In the genomic region with DNA sequence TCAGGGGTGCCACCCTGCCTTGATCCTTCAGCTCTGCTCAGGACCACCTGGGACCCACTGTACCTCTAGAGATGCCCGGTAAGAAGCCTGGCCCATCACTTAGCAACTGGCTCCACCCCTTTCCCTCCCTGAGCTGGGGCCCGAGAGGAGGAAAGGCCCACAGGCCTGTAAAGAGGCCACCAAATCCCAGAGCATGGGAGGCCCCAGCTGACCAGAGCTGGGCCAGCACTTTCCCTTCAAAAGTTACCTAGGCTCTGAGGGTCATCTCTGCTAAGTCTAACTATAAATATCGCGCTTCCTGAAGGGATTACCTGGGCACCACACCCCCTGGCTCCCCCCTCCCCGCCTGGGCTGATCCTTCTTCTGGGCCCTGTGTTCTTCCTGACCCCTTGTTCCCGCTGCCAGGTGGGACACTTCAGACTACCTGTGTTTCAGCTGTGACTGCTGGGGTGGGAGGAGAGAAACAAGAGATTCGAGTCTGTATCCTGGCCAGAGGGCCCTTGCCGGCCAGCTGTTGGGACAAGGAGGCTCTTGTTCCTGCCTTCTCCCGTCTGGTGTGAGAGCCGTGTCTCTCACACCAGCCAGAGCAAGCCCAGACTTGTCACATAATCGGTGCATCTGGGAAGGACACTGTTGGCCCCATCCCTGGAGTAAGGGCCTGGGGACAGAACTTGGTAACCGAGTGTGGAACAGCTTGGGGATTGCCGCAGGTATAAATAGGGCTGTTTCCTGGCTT, we compare ENCODE assay signal across 12 cellular contexts. TPM values are rescaled to one million over a fixed set of nuclear protein-coding genes. Genes with fewer than 3 reads are reported as not detected.
DNase-seq lines count a peak whose midpoint lies in the region; ATAC-seq, FAIRE-seq and TF ChIP-seq lines count a peak whose summit lies in the region.
"Had no signal": no experiment of that assay in that cellular context is flagged by ENCODE, and none has a peak within 500 bp of the region (broad histone marks: within the 10 kb centered on the region; RNA-seq: fewer than 3 reads in every experiment).

No MANE protein-coding gene starts in this region.

- H3K4me3 Mint-ChIP-seq in endodermal cell: no peak overlapping the region
- no peak overlapping the region for H3K4me3 Mint-ChIP-seq in stimulated activated naive CD8-positive, alpha-beta T cell treated with anti-CD3 and anti-CD28 coated beads, Interleukin-15, amount 100 ng/mL, for 72 hours
- H3K4me3 Mint-ChIP-seq: effector memory CD8-positive, alpha-beta T cell had no signal

- no peak for TF ChIP-seq POLR2A in upper lobe of left lung (IDR thresholded peaks at IDR 0.05)

- no peak for FAIRE-seq in urothelium cell line (lab: Jason Lieb, UNC)

- peaks cover 5% of the 10 kb centered on the region for H3K4me1 ChIP-seq in endodermal cell (ENCODE audit: control insufficient read depth, insufficient read depth, low read length)
- peaks cover 9% of the 10 kb centered on the region for H3K4me1 ChIP-seq in mucosa of stomach (ENCODE audit: control insufficient read depth, insufficient read depth, low read length)
- peaks cover 2 to 28% (median 12%) of the 10 kb centered on the region in 4 donors for H3K4me1 ChIP-seq in upper lobe of left lung

- TF ChIP-seq EP300 in upper lobe of left lung (IDR thresholded peaks at IDR 0.05): no peak

- TF ChIP-seq CTCF in endodermal cell (conservative IDR thresholded peaks at IDR 0.05) (no peak), upper lobe of left lung (IDR thresholded peaks at IDR 0.05) (no peak)

- H3K9me3 ChIP-seq in endodermal cell (ENCODE audit: control insufficient read depth, low read length) (peaks cover 4% of the 10 kb centered on the region), mucosa of stomach (ENCODE audit: control insufficient read depth, low read length) (no peaks in the 10 kb centered on the region), upper lobe of left lung (no peaks in the 10 kb centered on the region)

- H3K36me3 ChIP-seq in endodermal cell (ENCODE audit: control insufficient read depth, insufficient read depth, low read length) (no peaks in the 10 kb centered on the region), mucosa of stomach (ENCODE audit: control insufficient read depth, insufficient read depth, low read length) (no peaks in the 10 kb centered on the region), upper lobe of left lung (no peaks in the 10 kb centered on the region)

- WGBS in endodermal cell (ENCODE audit: insufficient coverage in 1 of 2, insufficient read length in 1 of 2), 2 experiments: 70 to 72% methylated on average over 5 to 13 of the region's 13 CpGs
- 65 to 66% methylated on average over 9 to 13 of the region's 13 CpGs for WGBS in upper lobe of left lung, 2 donors

- peak overlapping the region; percentile 77 for H3K27ac Mint-ChIP-seq in endodermal cell
- no peak overlapping the region for H3K27ac Mint-ChIP-seq in stimulated activated naive CD8-positive, alpha-beta T cell treated with anti-CD3 and anti-CD28 coated beads, Interleukin-15, amount 100 ng/mL, for 72 hours
- H3K27ac Mint-ChIP-seq: effector memory CD8-positive, alpha-beta T cell had no signal

- H3K27me3 Mint-ChIP-seq in endodermal cell (ENCODE audit: insufficient read depth): no peaks in the 10 kb centered on the region
- H3K27me3 Mint-ChIP-seq in stimulated activated naive CD8-positive, alpha-beta T cell treated with anti-CD3 and anti-CD28 coated beads, Interleukin-15, amount 100 ng/mL, for 72 hours: no peaks in the 10 kb centered on the region

- ATAC-seq in upper lobe of left lung (ENCODE audit: low FRiP score in 2 of 2): no peak
- ATAC-seq in stimulated activated naive CD8-positive, alpha-beta T cell treated with anti-CD3 and anti-CD28 coated beads, Interleukin-15, amount 100 ng/mL, for 72 hours: no peak
- ATAC-seq: effector memory CD8-positive, alpha-beta T cell had no signal

- H3K9ac ChIP-seq in endodermal cell (ENCODE audit: extremely low read depth, low read length, poor library complexity, severe bottlenecking) (no peak overlapping the region), mucosa of stomach (ENCODE audit: low read length) (peak overlapping the region; percentile 2)

- H3K9me3 Mint-ChIP-seq in endodermal cell: peaks cover 2% of the 10 kb centered on the region
- no peaks in the 10 kb centered on the region for H3K9me3 Mint-ChIP-seq in stimulated activated naive CD8-positive, alpha-beta T cell treated with anti-CD3 and anti-CD28 coated beads, Interleukin-15, amount 100 ng/mL, for 72 hours
- H3K9me3 Mint-ChIP-seq: effector memory CD8-positive, alpha-beta T cell had no signal

- DNase-seq in NCI-H1417 (lab: John Stamatoyannopoulos, UW) (peak; percentile 46 to 79 (median 56)), NCI-H1417 treated with DMSO at 0.1 percent for 48 hours (lab: John Stamatoyannopoulos, UW) (no peak), endodermal cell (peak; percentile 79), upper lobe of left lung (no peak), urothelium cell line (ENCODE audit: low spot score) (no peak)
- no peak for DNase-seq in activated naive CD4-positive, alpha-beta T cell treated with Interleukin-2 at 50 U/mL for 16 hours
- no peak for DNase-seq in stimulated activated naive CD8-positive, alpha-beta T cell treated with anti-CD3 and anti-CD28 coated beads, Interleukin-15, amount 100 ng/mL, for 72 hours
- DNase-seq: 8988T; effector memory CD8-positive, alpha-beta T cell; stomach had no signal

- H3K4me3 ChIP-seq in endodermal cell (ENCODE audit: low read length): no peak overlapping the region
- no peak overlapping the region for H3K4me3 ChIP-seq in mucosa of stomach (ENCODE audit: low read length)
- H3K4me3 ChIP-seq in upper lobe of left lung: no peak overlapping the region
- H3K4me3 ChIP-seq: stomach had no signal

- H3K27me3 ChIP-seq in endodermal cell (ENCODE audit: control insufficient read depth, insufficient read depth, low read length, poor library complexity, severe bottlenecking) (no peaks in the 10 kb centered on the region), mucosa of stomach (ENCODE audit: control insufficient read depth, insufficient read depth, low read length) (no peaks in the 10 kb centered on the region), upper lobe of left lung (no peaks in the 10 kb centered on the region)
- H3K27me3 ChIP-seq: stomach had no signal

- peaks cover 20% of the 10 kb centered on the region for H3K4me1 Mint-ChIP-seq in endodermal cell
- H3K4me1 Mint-ChIP-seq in stimulated activated naive CD8-positive, alpha-beta T cell treated with anti-CD3 and anti-CD28 coated beads, Interleukin-15, amount 100 ng/mL, for 72 hours: peaks cover 10% of the 10 kb centered on the region

- H3K27ac ChIP-seq in endodermal cell (ENCODE audit: low read depth, low read length): peak overlapping the region; percentile 87
- H3K27ac ChIP-seq in upper lobe of left lung: peak overlapping the region in 3 of 4 donors; percentile 1 to 49 (median 45)

- H3K36me3 Mint-ChIP-seq in endodermal cell (ENCODE audit: low read depth): peaks cover 1% of the 10 kb centered on the region

RNA-seq across cellular contexts. Expression of a gene that starts 22.8 kb away (rescaled TPM):
- total RNA-seq in endodermal cell (not detected), upper lobe of left lung (1 to 10 TPM in 3 of 6 donors, under 1 TPM in 2, not detected in 1; 0.67 to 2.4 (median 1.1) TPM)
- polyA plus RNA-seq in endodermal cell (2013, experiment 1 of 2): not detected
- not detected for polyA plus RNA-seq in endodermal cell (2013, experiment 2 of 2)
- total RNA-seq: stomach had no signal
- polyA plus RNA-seq: neural cell had no signal

RNA-seq across cellular contexts. Expression of a gene that starts 34.4 kb away (rescaled TPM):
- total RNA-seq in endodermal cell (1 to 10 TPM in 1 of 2 donors, under 1 TPM in 1; 0.15 to 1.7 TPM), upper lobe of left lung (1 to 10 TPM in 5 of 6 donors, under 1 TPM in 1; 0.39 to 4.2 (median 1.9) TPM)
- polyA plus RNA-seq in endodermal cell (2013, experiment 1 of 2): 1.00 TPM
- polyA plus RNA-seq in endodermal cell (2013, experiment 2 of 2): 0.70 TPM
- total RNA-seq: stomach had no signal
- polyA plus RNA-seq: neural cell had no signal

RNA-seq across cellular contexts. Expression of a gene that starts 39.8 kb away (rescaled TPM):
- total RNA-seq in endodermal cell (not detected), upper lobe of left lung (1 to 10 TPM in 1 of 6 donors, under 1 TPM in 1, not detected in 4; 0.20 to 7.3 TPM)
- polyA plus RNA-seq in endodermal cell (2013, experiment 1 of 2): not detected
- polyA plus RNA-seq in endodermal cell (2013, experiment 2 of 2): not detected
- total RNA-seq: stomach had no signal
- polyA plus RNA-seq: neural cell, stomach had no signal

RNA-seq across cellular contexts. Expression of a gene that starts 51.0 kb away (rescaled TPM):
- total RNA-seq in endodermal cell: 10 to 100 TPM; 19.1 to 19.3 TPM
- 11.7 TPM for polyA plus RNA-seq in endodermal cell (2013, experiment 1 of 2)
- polyA plus RNA-seq in endodermal cell (2013, experiment 2 of 2): 12.2 TPM
- 10 to 100 TPM; 40.6 to 93.1 (median 67.3) TPM for total RNA-seq in upper lobe of left lung

RNA-seq across cellular contexts. Expression of a gene that starts 51.5 kb away (rescaled TPM):
- 10 to 100 TPM; 84.2 to 98.8 TPM for total RNA-seq in endodermal cell
- polyA plus RNA-seq in endodermal cell (2013, experiment 1 of 2): 103 TPM
- polyA plus RNA-seq in endodermal cell (2013, experiment 2 of 2): 84.0 TPM
- 100 to 1,000 TPM in 1 of 6 donors, 10 to 100 TPM in 5; 62.5 to 148 (median 77.0) TPM for total RNA-seq in upper lobe of left lung

Comparison
In these comparisons a context has a peak if more than half of its experiments do, and no peak if none do; other contexts are left out.
1. DNase-seq: peak in NCI-H1417 (3 of 3) and endodermal cell (single experiment); none in NCI-H1417 treated with DMSO at 0.1 percent for 48 hours (single experiment), upper lobe of left lung (0 of 2), activated naive CD4-positive, alpha-beta T cell treated with Interleukin-2 at 50 U/mL for 16 hours (single experiment), urothelium cell line (single experiment) and stimulated activated naive CD8-positive, alpha-beta T cell treated with anti-CD3 and anti-CD28 coated beads, Interleukin-15, amount 100 ng/mL, for 72 hours (0 of 2).